ENCODE assay signal across 11 cellular contexts in the genomic region with DNA sequence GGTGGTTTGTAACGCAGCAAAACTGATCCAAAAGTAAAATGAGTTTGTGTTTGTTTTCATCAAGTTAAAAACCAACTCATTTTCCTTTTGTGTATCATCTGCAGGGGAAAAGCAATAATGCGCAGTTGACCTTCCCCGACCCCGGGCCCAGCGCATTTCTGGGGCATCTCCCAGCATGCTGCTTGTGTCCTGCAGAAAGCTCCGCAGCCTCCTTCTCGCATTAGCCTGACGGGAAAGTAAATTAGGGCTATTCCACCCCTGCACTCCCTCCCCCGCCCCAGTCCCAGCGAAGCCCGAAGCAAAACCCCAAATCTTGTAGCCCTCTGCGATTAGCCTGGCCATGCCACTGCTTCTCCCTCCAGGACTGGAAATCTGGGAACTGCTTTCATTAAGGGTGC.
DNase-seq lines count a peak whose midpoint lies in the region; ATAC-seq and TF ChIP-seq lines count a peak whose summit lies in the region.
"Had no signal": no experiment of that assay in that cellular context is flagged by ENCODE, and none has a peak within 500 bp of the region (broad histone marks: within the 10 kb centered on the region; RNA-seq: fewer than 3 reads in every experiment).

No MANE protein-coding gene starts in this region.

- H3K9me3 ChIP-seq in Caco-2, result no peaks in the 10 kb centered on the region
- H3K9me3 ChIP-seq in right atrium auricular region, result no peaks in the 10 kb centered on the region

- H3K9me3 Mint-ChIP-seq in Caco-2 (ENCODE audit: unreplicated experiment), result no peaks in the 10 kb centered on the region
- no peaks in the 10 kb centered on the region for H3K9me3 Mint-ChIP-seq in activated CD4-positive, alpha-beta T cell treated with anti-CD3 and anti-CD28 coated beads, Interleukin-2, amount 10 ng/mL, durations not matched to agents 7 days and 5 days
- H3K9me3 Mint-ChIP-seq: CD8-positive, alpha-beta memory T cell; naive thymus-derived CD4-positive, alpha-beta T cell had no signal

- BruUV-seq in Caco-2 (replicated peaks; lab: Mats Ljungman, UMichigan), result no TSS peak

- H3K36me3 ChIP-seq in Caco-2 (ENCODE audit: control insufficient read depth, insufficient read depth, low read length) (no peaks in the 10 kb centered on the region), right atrium auricular region (no peaks in the 10 kb centered on the region)

- POLR2A ChIA-PET in Caco-2 (lab: Charles Lee), result no interaction called here
- POLR2A ChIA-PET in activated CD4-positive, alpha-beta T cell treated with anti-CD3 and anti-CD28 coated beads, Interleukin-2, amount 10 ng/mL, durations not matched to agents 7 days and 5 days (lab: Charles Lee), result no interaction called here

- no peaks in the 10 kb centered on the region for H3K36me3 Mint-ChIP-seq in Caco-2 (ENCODE audit: insufficient read depth, unreplicated experiment)
- no peaks in the 10 kb centered on the region for H3K36me3 Mint-ChIP-seq in activated CD4-positive, alpha-beta T cell treated with anti-CD3 and anti-CD28 coated beads, Interleukin-2, amount 10 ng/mL, durations not matched to agents 7 days and 5 days (ENCODE audit: low read depth)
- H3K36me3 Mint-ChIP-seq: CD8-positive, alpha-beta memory T cell; naive thymus-derived CD4-positive, alpha-beta T cell had no signal

- peak overlapping the region; percentile 80 for H3K27ac Mint-ChIP-seq in Caco-2 (ENCODE audit: unreplicated experiment)
- no peak overlapping the region for H3K27ac Mint-ChIP-seq in activated CD4-positive, alpha-beta T cell treated with anti-CD3 and anti-CD28 coated beads, Interleukin-2, amount 10 ng/mL, durations not matched to agents 7 days and 5 days

- intact Hi-C loops in Caco-2 (cut with micrococcal nuclease; ENCODE audit: unreplicated experiment), result loop anchor here (1.0 to 2.0 kb wide), 7 partner anchors 42 to 256 kb away; a partner anchor contains a TSS
- intact Hi-C loops in sciatic nerve (cut with DNase I), result no loop called here

- H3K27ac ChIP-seq in VCaP, result peak overlapping the region; percentile 85; the same call in 1 of the 2 replicates
- H3K27ac ChIP-seq in right atrium auricular region, result peak overlapping the region; percentile 56 to 70

- no peak for DNase-seq in Caco-2
- no peak for DNase-seq in right atrium auricular region (ENCODE audit: low spot score)
- no peak for DNase-seq in sciatic nerve (ENCODE audit: low spot score)
- no peak for DNase-seq in activated CD4-positive, alpha-beta T cell treated with anti-CD3 and anti-CD28 coated beads, Interleukin-2, amount 10 ng/mL, durations not matched to agents 7 days and 5 days
- DNase-seq in DMS79 (lab: John Stamatoyannopoulos, UW), result no peak
- DNase-seq: SIG-M5 had no signal

- peak; percentile 24 for ATAC-seq in sciatic nerve
- no peak for ATAC-seq in activated CD4-positive, CD25-positive, alpha-beta regulatory T cell treated with anti-CD3 and anti-CD28 coated beads, Interleukin-2, amount 50 U/mL, for 24 hours
- no peak for ATAC-seq in HG02852 (IDR thresholded peaks at IDR 0.05; ENCODE audit: unreplicated experiment)

- H3K4me1 ChIP-seq in Caco-2 (peaks cover 30% of the 10 kb centered on the region), right atrium auricular region (peaks cover 0 to 17% of the 10 kb centered on the region in 2 donors)

- H3K4me1 Mint-ChIP-seq in Caco-2 (ENCODE audit: low read depth, unreplicated experiment), result peaks cover 54% of the 10 kb centered on the region
- peaks cover 26% of the 10 kb centered on the region for H3K4me1 Mint-ChIP-seq in activated CD4-positive, alpha-beta T cell treated with anti-CD3 and anti-CD28 coated beads, Interleukin-2, amount 10 ng/mL, durations not matched to agents 7 days and 5 days

- H3K4me3 ChIP-seq in Caco-2 (ENCODE audit: low read depth, low read length) (no peak overlapping the region), right atrium auricular region (peak overlapping the region in 1 of 2 donors; percentile 45)

- CTCF ChIA-PET in Caco-2 (lab: Charles Lee), result interaction anchor here (0.7 to 2.6 kb wide), 5 partner anchors 43 to 208 kb away, joined by 3 to 8 read pairs (median 5); no protein-coding TSS in a partner anchor
- CTCF ChIA-PET in activated CD4-positive, alpha-beta T cell treated with anti-CD3 and anti-CD28 coated beads, Interleukin-2, amount 10 ng/mL, durations not matched to agents 7 days and 5 days (lab: Charles Lee), result interaction anchor here (0.7 to 1.9 kb wide), 6 partner anchors 12 to 43 kb away, joined by 3 to 5 read pairs (median 3); no protein-coding TSS in a partner anchor

- H3K27me3 Mint-ChIP-seq in Caco-2 (ENCODE audit: insufficient read depth, unreplicated experiment), result no peaks in the 10 kb centered on the region
- H3K27me3 Mint-ChIP-seq in activated CD4-positive, alpha-beta T cell treated with anti-CD3 and anti-CD28 coated beads, Interleukin-2, amount 10 ng/mL, durations not matched to agents 7 days and 5 days, result no peaks in the 10 kb centered on the region
- H3K27me3 Mint-ChIP-seq: CD8-positive, alpha-beta memory T cell; naive thymus-derived CD4-positive, alpha-beta T cell had no signal

- TF ChIP-seq CTCF in Caco-2 (IDR thresholded peaks at IDR 0.05; ENCODE audit: insufficient read depth in 1 of 2, low read depth in 1 of 2, low read length in 1 of 2, severe bottlenecking in 1 of 2, unreplicated experiment in 1 of 2) (no peak), VCaP (conservative IDR thresholded peaks at IDR 0.05) (no peak), right atrium auricular region (IDR thresholded peaks at IDR 0.05) (no peak)

- H3K4me3 Mint-ChIP-seq in Caco-2 (ENCODE audit: unreplicated experiment), result peak overlapping the region; percentile 73
- H3K4me3 Mint-ChIP-seq in activated CD4-positive, alpha-beta T cell treated with anti-CD3 and anti-CD28 coated beads, Interleukin-2, amount 10 ng/mL, durations not matched to agents 7 days and 5 days, result no peak overlapping the region

- H3K27me3 ChIP-seq in Caco-2 (replicated peaks; ENCODE audit: control insufficient read depth, insufficient read depth, low read length) (no peaks in the 10 kb centered on the region), right atrium auricular region (no peaks in the 10 kb centered on the region)
